Comparison of ENCODE assay signal across 2 cellular contexts in genomic region chr11:47378011-47378835, GRCh38.
TF ChIP-seq lines count a peak whose summit lies in the region.

SPI1 (minus strand) TSS chr11:47378547; CDS start chr11:47378353, 194 bp downstream.

TF ChIP-seq in IMR-90, 13 proteins besides CTCF, POLR2A, EP300 and RAD21:
- no peak for TF ChIP-seq CEBPB (IDR thresholded peaks at IDR 0.05; ENCODE audit: low read depth, low read length)
- TF ChIP-seq FOS (IDR thresholded peaks at IDR 0.05; ENCODE audit: low read depth, low read length): no peak
- no peak for TF ChIP-seq MAZ (IDR thresholded peaks at IDR 0.05; ENCODE audit: borderline replicate concordance, low read depth, low read length)
- no peak for TF ChIP-seq MAFK (IDR thresholded peaks at IDR 0.05; ENCODE audit: low read depth, low read length)
- TF ChIP-seq NFE2L2 (IDR thresholded peaks at IDR 0.05; ENCODE audit: low read depth, low read length): no peak
- no peak for TF ChIP-seq MXI1 (IDR thresholded peaks at IDR 0.05; ENCODE audit: borderline replicate concordance, low read depth, low read length)
- TF ChIP-seq CHD1 (IDR thresholded peaks at IDR 0.05; ENCODE audit: low read depth, low read length): no peak

TF ChIP-seq in H1, 55 proteins besides CTCF, POLR2A, EP300 and RAD21:
- no peak for TF ChIP-seq TAF7 (optimal IDR thresholded peaks at IDR 0.05; ENCODE audit: borderline replicate concordance, low read depth, low read length)
